ENCODE assay signal across 18 cellular contexts in the genomic region with DNA sequence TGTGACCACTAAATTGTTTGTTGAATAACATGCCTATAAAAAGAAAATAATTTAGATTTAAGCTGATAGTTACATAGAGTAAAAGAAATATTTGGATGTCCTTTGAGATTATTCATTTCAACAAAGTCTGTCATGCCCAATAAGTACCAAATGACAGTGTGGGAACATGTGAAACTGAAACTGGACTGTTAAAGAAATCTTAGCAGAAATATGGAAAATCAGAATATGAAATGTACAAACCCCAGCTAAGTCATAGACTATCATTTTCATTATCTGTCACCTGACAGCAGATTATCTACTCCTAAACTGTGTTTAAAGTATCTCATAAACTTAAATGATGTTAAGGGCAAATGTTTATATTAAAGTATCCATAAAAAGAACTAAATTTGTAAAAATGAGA.
DNase-seq lines count a peak whose midpoint lies in the region; ATAC-seq, FAIRE-seq and TF ChIP-seq lines count a peak whose summit lies in the region.
"Had no signal": no experiment of that assay in that cellular context is flagged by ENCODE, and none has a peak within 500 bp of the region (broad histone marks: within the 10 kb centered on the region; RNA-seq: fewer than 3 reads in every experiment).

No MANE protein-coding gene starts in this region.

- TF ChIP-seq CTCF in Caco-2 (IDR thresholded peaks at IDR 0.05; ENCODE audit: insufficient read depth in 1 of 2, low read depth in 1 of 2, low read length in 1 of 2, severe bottlenecking in 1 of 2, unreplicated experiment in 1 of 2) (no peak), right atrium auricular region (IDR thresholded peaks at IDR 0.05) (no peak)

- CTCF ChIA-PET in Caco-2 (lab: Charles Lee), result no interaction called here

- H3K9me3 Mint-ChIP-seq in Caco-2 (ENCODE audit: unreplicated experiment), result no peaks in the 10 kb centered on the region
- H3K9me3 Mint-ChIP-seq: CD4-positive, CD25-positive, alpha-beta regulatory T cell had no signal

- peak; percentile 67 for FAIRE-seq in TTC549 (lab: Jason Lieb, UNC)
- FAIRE-seq: D721Med, GM19239, H1, HepG2, HTR-8/SVneo had no signal

- H3K9me3 ChIP-seq in Caco-2 (no peaks in the 10 kb centered on the region), right atrium auricular region (no peaks in the 10 kb centered on the region)
- H3K9me3 ChIP-seq: BLaER1 treated with 17β-estradiol and CSF1 and Interleukin-3, amounts not matched to agents 10 nM and 100 nM; HAP-1 had no signal

- H3K4me1 Mint-ChIP-seq in Caco-2 (ENCODE audit: low read depth, unreplicated experiment), result no peaks in the 10 kb centered on the region
- H3K4me1 Mint-ChIP-seq: CD4-positive, CD25-positive, alpha-beta regulatory T cell had no signal

- intact Hi-C loops in Caco-2 (cut with micrococcal nuclease; ENCODE audit: unreplicated experiment), result no loop called here

- DNase-seq in Caco-2 (no peak), left lobe of liver (ENCODE audit: low spot score) (no peak), right atrium auricular region (ENCODE audit: low spot score) (no peak)
- DNase-seq: ACHN; CD4-positive, CD25-positive, alpha-beta regulatory T cell; DMS153; GF-D8 had no signal

- no peaks in the 10 kb centered on the region for H3K36me3 ChIP-seq in Caco-2 (ENCODE audit: control insufficient read depth, insufficient read depth, low read length)
- no peaks in the 10 kb centered on the region for H3K36me3 ChIP-seq in right atrium auricular region
- H3K36me3 ChIP-seq: BLaER1 treated with 17β-estradiol and CSF1 and Interleukin-3, amounts not matched to agents 10 nM and 100 nM; HAP-1 had no signal

- peaks cover 4% of the 10 kb centered on the region for H3K27me3 Mint-ChIP-seq in Caco-2 (ENCODE audit: insufficient read depth, unreplicated experiment)
- H3K27me3 Mint-ChIP-seq: CD4-positive, CD25-positive, alpha-beta regulatory T cell had no signal

- H3K27ac Mint-ChIP-seq in Caco-2 (ENCODE audit: unreplicated experiment), result no peak overlapping the region
- H3K27ac Mint-ChIP-seq: CD4-positive, CD25-positive, alpha-beta regulatory T cell had no signal

- H3K4me3 Mint-ChIP-seq in Caco-2 (ENCODE audit: unreplicated experiment), result peak overlapping the region; percentile 48
- H3K4me3 Mint-ChIP-seq: CD4-positive, CD25-positive, alpha-beta regulatory T cell had no signal

- no peak overlapping the region for H3K27ac ChIP-seq in right atrium auricular region
- H3K27ac ChIP-seq: BLaER1 treated with 17β-estradiol and CSF1 and Interleukin-3, amounts not matched to agents 10 nM and 100 nM had no signal

- H3K36me3 Mint-ChIP-seq in Caco-2 (ENCODE audit: insufficient read depth, unreplicated experiment), result no peaks in the 10 kb centered on the region
- H3K36me3 Mint-ChIP-seq: CD4-positive, CD25-positive, alpha-beta regulatory T cell had no signal

- H3K4me1 ChIP-seq in Caco-2, result no peaks in the 10 kb centered on the region
- H3K4me1 ChIP-seq in right atrium auricular region, result no peaks in the 10 kb centered on the region
- H3K4me1 ChIP-seq: BLaER1 treated with 17β-estradiol and CSF1 and Interleukin-3, amounts not matched to agents 10 nM and 100 nM had no signal

- no TSS peak for BruUV-seq in Caco-2 (replicated peaks; lab: Mats Ljungman, UMichigan)

- ATAC-seq in HG02610 (IDR thresholded peaks at IDR 0.05; ENCODE audit: unreplicated experiment), result peak; percentile 67
- peak; percentile 53 for ATAC-seq in HG03378 (IDR thresholded peaks at IDR 0.05; ENCODE audit: unreplicated experiment)
- ATAC-seq in left lobe of liver, result no peak
- ATAC-seq in GM18909 (IDR thresholded peaks at IDR 0.05; ENCODE audit: poor library complexity, unreplicated experiment), result no peak
- ATAC-seq: HepG2 had no signal

- H3K4me3 ChIP-seq in Caco-2 (ENCODE audit: low read depth, low read length) (peak overlapping the region; percentile 25), right atrium auricular region (no peak overlapping the region)
- H3K4me3 ChIP-seq: BLaER1 treated with 17β-estradiol and CSF1 and Interleukin-3, amounts not matched to agents 10 nM and 100 nM; HAP-1 had no signal

- H3K27me3 ChIP-seq in Caco-2 (replicated peaks; ENCODE audit: control insufficient read depth, insufficient read depth, low read length) (no peaks in the 10 kb centered on the region), right atrium auricular region (no peaks in the 10 kb centered on the region)
- H3K27me3 ChIP-seq: BLaER1 treated with 17β-estradiol and CSF1 and Interleukin-3, amounts not matched to agents 10 nM and 100 nM had no signal

- POLR2A ChIA-PET in Caco-2 (lab: Charles Lee), result no interaction called here

Comparison
In these comparisons a context has a peak if more than half of its experiments do, and no peak if none do; other contexts are left out.
1. ATAC-seq: peak in HG02610 (single experiment) and HG03378 (single experiment); none in left lobe of liver (single experiment) and GM18909 (single experiment).